Comparison of ENCODE assay signal across 9 cellular contexts in the genomic region with DNA sequence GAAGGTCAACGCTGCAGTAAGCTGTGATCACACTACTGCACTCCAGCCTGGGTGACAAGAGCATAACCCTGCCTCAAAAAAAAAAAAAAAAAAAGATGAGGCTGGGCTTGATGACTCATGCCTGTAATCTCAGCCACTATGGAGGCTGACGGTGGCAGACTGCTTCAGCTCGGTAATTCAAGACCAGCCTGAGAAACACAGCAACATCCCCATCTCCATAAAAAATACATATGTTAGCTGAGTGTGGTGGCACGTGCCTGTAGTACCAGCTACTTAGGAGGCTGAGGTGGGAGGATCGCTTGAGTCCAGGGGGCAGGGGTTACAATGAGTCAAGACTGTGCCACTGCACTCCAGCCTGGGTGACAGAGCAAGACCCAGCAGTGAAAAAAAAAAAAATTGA. TPM values are rescaled to one million over a fixed set of nuclear protein-coding genes. Genes with fewer than 3 reads are reported as not detected.
DNase-seq lines count a peak whose midpoint lies in the region; ATAC-seq, FAIRE-seq and TF ChIP-seq lines count a peak whose summit lies in the region.
"Had no signal": no experiment of that assay in that cellular context is flagged by ENCODE, and none has a peak within 500 bp of the region (broad histone marks: within the 10 kb centered on the region; RNA-seq: fewer than 3 reads in every experiment).

No MANE protein-coding gene starts in this region.

- peak overlapping the region; percentile 43 for H3K4me2 ChIP-seq in astrocyte (ENCODE audit: low read length)

- peaks cover 19% of the 10 kb centered on the region for H3K4me1 ChIP-seq in astrocyte (ENCODE audit: insufficient read depth, low read length)
- H3K4me1 ChIP-seq in naive thymus-derived CD4-positive, alpha-beta T cell (ENCODE audit: control insufficient read depth in 2 of 2, insufficient read depth in 2 of 2, low read length in 2 of 2), result peaks cover 24 to 31% of the 10 kb centered on the region in 2 donors

- ATAC-seq in naive thymus-derived CD4-positive, alpha-beta T cell, result peak; percentile 69

- no peaks in the 10 kb centered on the region for H3K79me2 ChIP-seq in astrocyte (ENCODE audit: insufficient read depth, low read length)

- no peak overlapping the region for H3K27ac ChIP-seq in astrocyte (ENCODE audit: low read depth, low read length)
- no peak overlapping the region for H3K27ac ChIP-seq in naive thymus-derived CD4-positive, alpha-beta T cell (ENCODE audit: low read depth, low read length)
- H3K27ac ChIP-seq: skin epidermis had no signal

- peak; percentile 79 for DNase-seq in ELR (ENCODE audit: low read depth)
- peak; percentile 78 for DNase-seq in OCI-M1 (lab: John Stamatoyannopoulos, UW)
- DNase-seq in astrocyte (ENCODE audit: low read depth), result peak; percentile 68
- peak in 1 of 9 donors; percentile 26 for DNase-seq in naive thymus-derived CD4-positive, alpha-beta T cell
- DNase-seq in HT-29 (ENCODE audit: low spot score), result no peak
- DNase-seq in SHP77 treated with DMSO at 0.1 percent for 48 hours (lab: John Stamatoyannopoulos, UW), result no peak
- DNase-seq in NCI-H2029 treated with DMSO at 0.1 percent for 48 hours (lab: John Stamatoyannopoulos, UW), result no peak
- DNase-seq in hypothalamus (lab: John Stamatoyannopoulos, UW), result no peak

- peak overlapping the region; percentile 86 for H3K27ac Mint-ChIP-seq in astrocyte (ENCODE audit: unreplicated experiment)
- H3K27ac Mint-ChIP-seq in naive thymus-derived CD4-positive, alpha-beta T cell, result peak overlapping the region in 1 of 9 donors; percentile 63

- no peak overlapping the region for H2AFZ ChIP-seq in astrocyte (ENCODE audit: low read depth, low read length)

- no peaks in the 10 kb centered on the region for H3K9me3 ChIP-seq in astrocyte (ENCODE audit: insufficient read depth, low read depth, low read length)
- no peaks in the 10 kb centered on the region for H3K9me3 ChIP-seq in naive thymus-derived CD4-positive, alpha-beta T cell (ENCODE audit: control insufficient read depth in 2 of 3, low read length in 3 of 3)

- CTCF ChIA-PET in naive thymus-derived CD4-positive, alpha-beta T cell (lab: Charles Lee), result no interaction called here

- TF ChIP-seq CTCF in astrocyte (IDR thresholded peaks at IDR 0.05; ENCODE audit: insufficient read depth, low read depth, low read length), result no peak

- H3K4me1 Mint-ChIP-seq in astrocyte (ENCODE audit: low read depth, unreplicated experiment), result peaks cover 27% of the 10 kb centered on the region
- peaks cover 39 to 57% (median 50%) of the 10 kb centered on the region in 7 donors for H3K4me1 Mint-ChIP-seq in naive thymus-derived CD4-positive, alpha-beta T cell

- H3K27me3 ChIP-seq in astrocyte (ENCODE audit: insufficient read depth, low read length), result no peaks in the 10 kb centered on the region
- H3K27me3 ChIP-seq in naive thymus-derived CD4-positive, alpha-beta T cell (ENCODE audit: control insufficient read depth in 2 of 2, insufficient read depth in 2 of 2, low read length in 2 of 2), result no peaks in the 10 kb centered on the region

- H3K36me3 Mint-ChIP-seq in astrocyte (ENCODE audit: low read depth, unreplicated experiment), result peaks cover 6% of the 10 kb centered on the region
- H3K36me3 Mint-ChIP-seq in naive thymus-derived CD4-positive, alpha-beta T cell, result peaks cover 4 to 36% (median 24%) of the 10 kb centered on the region in 5 donors

- intact Hi-C loops in naive thymus-derived CD4-positive, alpha-beta T cell (cut with micrococcal nuclease), result loop anchor here (2.0 to 10.0 kb wide), 2 partner anchors 145 to 1989 kb away; a partner anchor contains a TSS

- no peak overlapping the region for H3K4me3 Mint-ChIP-seq in astrocyte (ENCODE audit: unreplicated experiment)
- peak overlapping the region in 3 of 10 donors; percentile 7 to 39 (median 18) for H3K4me3 Mint-ChIP-seq in naive thymus-derived CD4-positive, alpha-beta T cell

- H3K36me3 ChIP-seq in astrocyte (ENCODE audit: insufficient read depth, low read length), result no peaks in the 10 kb centered on the region
- H3K36me3 ChIP-seq in naive thymus-derived CD4-positive, alpha-beta T cell (ENCODE audit: control insufficient read depth in 2 of 3, insufficient read depth in 3 of 3, low read length in 3 of 3), result no peaks in the 10 kb centered on the region

- FAIRE-seq in astrocyte (lab: Jason Lieb, UNC), result no peak

- no peaks in the 10 kb centered on the region for H3K27me3 Mint-ChIP-seq in astrocyte (ENCODE audit: low read depth, unreplicated experiment)
- no peaks in the 10 kb centered on the region for H3K27me3 Mint-ChIP-seq in naive thymus-derived CD4-positive, alpha-beta T cell

- no peak overlapping the region for H3K4me3 ChIP-seq in astrocyte (ENCODE audit: insufficient read depth, low read depth, low read length)
- H3K4me3 ChIP-seq in naive thymus-derived CD4-positive, alpha-beta T cell (ENCODE audit: low read length), result no peak overlapping the region
- H3K4me3 ChIP-seq: skin epidermis had no signal

- H4K20me1 ChIP-seq in astrocyte (ENCODE audit: insufficient read depth, low read length), result no peaks in the 10 kb centered on the region

- no peak overlapping the region for H3K9ac ChIP-seq in astrocyte (ENCODE audit: low read length)

- POLR2A ChIA-PET in naive thymus-derived CD4-positive, alpha-beta T cell (lab: Charles Lee), result no interaction called here

- no peaks in the 10 kb centered on the region for H3K9me3 Mint-ChIP-seq in astrocyte (ENCODE audit: unreplicated experiment)
- H3K9me3 Mint-ChIP-seq in naive thymus-derived CD4-positive, alpha-beta T cell, result no peaks in the 10 kb centered on the region

RNA-seq across cellular contexts. Expression of a gene that starts 50.4 kb away (rescaled TPM):
- 21.4 and 23.1 TPM in 2 replicates for total RNA-seq in astrocyte
- total RNA-seq in naive thymus-derived CD4-positive, alpha-beta T cell, result 1 to 10 TPM; 6.7 to 9.7 (median 7.2) TPM
- polyA plus RNA-seq in naive thymus-derived CD4-positive, alpha-beta T cell, result 1 to 10 TPM; 2.6 to 2.7 TPM
- 4.6 and 6.3 TPM in 2 replicates for total RNA-seq in HT-29 (2014; rRNA removed; shearing (Covaris generic))

Comparison
In these comparisons a context has a peak if more than half of its experiments do, and no peak if none do; other contexts are left out.
1. DNase-seq: peak in ELR (single experiment), OCI-M1 (single experiment) and astrocyte (single experiment); none in HT-29 (single experiment), SHP77 treated with DMSO at 0.1 percent for 48 hours (single experiment), NCI-H2029 treated with DMSO at 0.1 percent for 48 hours (single experiment) and hypothalamus (0 of 51).